In the genomic region with DNA sequence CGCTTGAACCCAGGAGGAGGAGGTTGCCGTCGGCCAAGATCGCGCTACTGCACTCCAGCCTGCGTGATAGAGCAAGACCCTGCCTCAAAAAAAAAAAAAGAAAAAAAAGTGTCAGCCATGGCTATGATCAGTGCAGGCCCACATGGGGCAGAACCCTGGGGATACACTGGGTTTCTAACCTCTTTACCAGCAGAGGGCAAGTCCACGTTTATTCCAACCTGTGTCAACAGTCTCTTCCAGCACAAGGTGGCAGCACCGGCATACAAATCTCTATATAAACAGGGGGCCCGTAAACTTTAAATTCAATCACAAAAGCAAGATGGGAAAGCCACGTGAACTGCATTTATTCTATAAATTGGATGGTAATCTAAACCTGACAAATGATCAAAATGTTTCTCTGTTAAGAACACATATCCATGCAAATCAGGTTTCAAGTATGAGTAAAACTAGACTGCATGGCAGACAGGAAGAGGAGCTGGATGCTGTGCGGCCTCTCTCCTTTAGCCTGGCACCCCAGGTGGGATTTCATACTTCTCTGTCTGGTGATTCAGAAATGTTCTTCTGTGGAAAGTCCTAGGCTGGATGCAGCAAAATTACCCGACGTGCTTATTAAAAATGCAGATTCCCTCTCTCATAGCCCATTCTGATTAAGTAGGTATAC, we compare ENCODE assay signal across 9 cellular contexts. TPM values are rescaled to one million over a fixed set of nuclear protein-coding genes. Genes with fewer than 3 reads are reported as not detected.
DNase-seq lines count a peak whose midpoint lies in the region; ATAC-seq and TF ChIP-seq lines count a peak whose summit lies in the region.
"Had no signal": no experiment of that assay in that cellular context is flagged by ENCODE, and none has a peak within 500 bp of the region (broad histone marks: within the 10 kb centered on the region; RNA-seq: fewer than 3 reads in every experiment).

No MANE protein-coding gene starts in this region.

- no peaks in the 10 kb centered on the region for H4K20me1 ChIP-seq in MM.1S (ENCODE audit: insufficient read depth, low read length)

- ATAC-seq in GM21576 (IDR thresholded peaks at IDR 0.05; ENCODE audit: unreplicated experiment) (peak; percentile 54), RWPE2 (ENCODE audit: low read depth) (peak; percentile 53), upper lobe of right lung (peak; percentile 89)

- H3K9me2 ChIP-seq in MM.1S (replicated peaks; ENCODE audit: insufficient read depth, low read length) = no peaks in the 10 kb centered on the region

- no peak overlapping the region for H2AFZ ChIP-seq in MM.1S (ENCODE audit: low read length)

- no peaks in the 10 kb centered on the region for H3K36me3 ChIP-seq in MM.1S (replicated peaks; ENCODE audit: insufficient read depth, low read length)
- no peaks in the 10 kb centered on the region for H3K36me3 ChIP-seq in RWPE2 (ENCODE audit: low read depth)
- H3K36me3 ChIP-seq in upper lobe of right lung = no peaks in the 10 kb centered on the region

- peaks cover 44% of the 10 kb centered on the region for H3K4me1 Mint-ChIP-seq in activated T-helper 2 cell treated with anti-CD3 and anti-CD28 coated beads, Interferon-gamma antibody, Interleukin-2, Interleukin-4, amounts not matched to agents 10 μg/mL and 5 μg/mL and 100 μg/mL, durations not matched to agents 14 hours and 24 hours and 36 hours (ENCODE audit: low read depth)

- H3K4me3 ChIP-seq in MM.1S (ENCODE audit: low read length) (no peak overlapping the region), RWPE2 (ENCODE audit: severe bottlenecking) (no peak overlapping the region), foreskin fibroblast (ENCODE audit: low read depth in 1 of 2, low read length in 2 of 2) (no peak overlapping the region), upper lobe of right lung (no peak overlapping the region)

- DNase-seq in DMS 273 (lab: John Stamatoyannopoulos, UW; ENCODE audit: unreplicated experiment) = peak; percentile 94
- peak; percentile 84 for DNase-seq in MM.1S
- DNase-seq in RWPE2 (ENCODE audit: low spot score) = no peak
- DNase-seq in activated T-helper 2 cell treated with anti-CD3 and anti-CD28 coated beads, Interferon-gamma antibody, Interleukin-2, Interleukin-4, amounts not matched to agents 10 μg/mL and 5 μg/mL and 100 μg/mL, durations not matched to agents 14 hours and 24 hours and 36 hours (ENCODE audit: low spot score) = peak; percentile 62
- DNase-seq in foreskin fibroblast = peak; percentile 74 to 92
- DNase-seq in occipital lobe (lab: John Stamatoyannopoulos, UW) = peak; percentile 18
- DNase-seq in upper lobe of right lung = no peak

- H3K4me1 ChIP-seq in MM.1S (ENCODE audit: low read length) = peaks cover 33% of the 10 kb centered on the region
- peaks cover 40% of the 10 kb centered on the region for H3K4me1 ChIP-seq in RWPE2 (ENCODE audit: insufficient read depth, poor library complexity, severe bottlenecking)
- peaks cover 44% of the 10 kb centered on the region for H3K4me1 ChIP-seq in upper lobe of right lung

- TF ChIP-seq CTCF in MM.1S (IDR thresholded peaks at IDR 0.05; ENCODE audit: low read length) (peak; percentile 94), RWPE2 (IDR thresholded peaks at IDR 0.05; ENCODE audit: poor library complexity, severe bottlenecking) (peak; percentile 95), foreskin fibroblast (IDR thresholded peaks at IDR 0.05; ENCODE audit: low read depth, low read length) (peak; percentile 89), upper lobe of right lung (IDR thresholded peaks at IDR 0.05) (peak; percentile 81)

- H3K9ac ChIP-seq in MM.1S (ENCODE audit: low read length) = no peak overlapping the region

- no peak overlapping the region for H3K4me3 Mint-ChIP-seq in activated T-helper 2 cell treated with anti-CD3 and anti-CD28 coated beads, Interferon-gamma antibody, Interleukin-2, Interleukin-4, amounts not matched to agents 10 μg/mL and 5 μg/mL and 100 μg/mL, durations not matched to agents 14 hours and 24 hours and 36 hours (ENCODE audit: low read depth)
- H3K4me3 Mint-ChIP-seq: dendritic cell treated with granulocyte-macrophage colony-stimulating factor and Interleukin-4, amounts not matched to agents 40 ng/mL and 50 ng/mL, for 4 days had no signal

- peaks cover 30% of the 10 kb centered on the region for H3F3A ChIP-seq in MM.1S (ENCODE audit: insufficient read depth, low read length)

- H3K27me3 Mint-ChIP-seq in activated T-helper 2 cell treated with anti-CD3 and anti-CD28 coated beads, Interferon-gamma antibody, Interleukin-2, Interleukin-4, amounts not matched to agents 10 μg/mL and 5 μg/mL and 100 μg/mL, durations not matched to agents 14 hours and 24 hours and 36 hours (ENCODE audit: low read depth) = peaks cover 18% of the 10 kb centered on the region

- H3K27ac ChIP-seq in MM.1S (ENCODE audit: low read length) (no peak overlapping the region), RWPE2 (ENCODE audit: poor library complexity, severe bottlenecking) (peak overlapping the region; percentile 96), upper lobe of right lung (no peak overlapping the region)

- H3K36me3 Mint-ChIP-seq in activated T-helper 2 cell treated with anti-CD3 and anti-CD28 coated beads, Interferon-gamma antibody, Interleukin-2, Interleukin-4, amounts not matched to agents 10 μg/mL and 5 μg/mL and 100 μg/mL, durations not matched to agents 14 hours and 24 hours and 36 hours (ENCODE audit: low read depth) = no peaks in the 10 kb centered on the region

- H3K9me3 ChIP-seq in MM.1S (replicated peaks; ENCODE audit: insufficient read depth, low read length) = no peaks in the 10 kb centered on the region
- no peaks in the 10 kb centered on the region for H3K9me3 ChIP-seq in RWPE2 (ENCODE audit: severe bottlenecking)
- no peaks in the 10 kb centered on the region for H3K9me3 ChIP-seq in upper lobe of right lung

- no peaks in the 10 kb centered on the region for H3K9me3 Mint-ChIP-seq in activated T-helper 2 cell treated with anti-CD3 and anti-CD28 coated beads, Interferon-gamma antibody, Interleukin-2, Interleukin-4, amounts not matched to agents 10 μg/mL and 5 μg/mL and 100 μg/mL, durations not matched to agents 14 hours and 24 hours and 36 hours
- H3K9me3 Mint-ChIP-seq: dendritic cell treated with granulocyte-macrophage colony-stimulating factor and Interleukin-4, amounts not matched to agents 40 ng/mL and 50 ng/mL, for 4 days had no signal

- intact Hi-C loops in activated T-helper 2 cell treated with anti-CD3 and anti-CD28 coated beads, Interferon-gamma antibody, Interleukin-2, Interleukin-4, amounts not matched to agents 10 μg/mL and 5 μg/mL and 100 μg/mL, durations not matched to agents 14 hours and 24 hours and 36 hours (cut with micrococcal nuclease) = loop anchor here (1.0 kb wide), 3 partner anchors 166 to 495 kb away; no protein-coding TSS in a partner anchor
- intact Hi-C loops in upper lobe of right lung (cut with DNase I) = loop anchor here (5.0 kb wide), 2 partner anchors 167 to 497 kb away; a partner anchor contains a TSS

- no peaks in the 10 kb centered on the region for H3K79me2 ChIP-seq in MM.1S (ENCODE audit: low read length)

- no peak overlapping the region for H3K27ac Mint-ChIP-seq in activated T-helper 2 cell treated with anti-CD3 and anti-CD28 coated beads, Interferon-gamma antibody, Interleukin-2, Interleukin-4, amounts not matched to agents 10 μg/mL and 5 μg/mL and 100 μg/mL, durations not matched to agents 14 hours and 24 hours and 36 hours
- H3K27ac Mint-ChIP-seq: dendritic cell treated with granulocyte-macrophage colony-stimulating factor and Interleukin-4, amounts not matched to agents 40 ng/mL and 50 ng/mL, for 4 days had no signal

- no peak overlapping the region for H3K4me2 ChIP-seq in MM.1S (ENCODE audit: low read depth, low read length)

- H3K27me3 ChIP-seq in MM.1S (replicated peaks; ENCODE audit: insufficient read depth, low read length) (no peaks in the 10 kb centered on the region), RWPE2 (ENCODE audit: insufficient read depth, poor library complexity, severe bottlenecking) (no peaks in the 10 kb centered on the region), upper lobe of right lung (no peaks in the 10 kb centered on the region)

RNA-seq across cellular contexts. Expression of a gene that starts 60.0 kb away (rescaled TPM):
- 0.30 and 0.32 TPM in 2 replicates for total RNA-seq in activated T-helper 2 cell treated with anti-CD3 and anti-CD28 coated beads, Interferon-gamma antibody, Interleukin-2, Interleukin-4, amounts not matched to agents 10 μg/mL and 5 μg/mL and 100 μg/mL, durations not matched to agents 14 hours and 24 hours and 36 hours
- total RNA-seq in occipital lobe = 1.1 TPM
- 2.5 TPM for total RNA-seq in upper lobe of right lung

Comparison
In these comparisons a context has a peak if more than half of its experiments do, and no peak if none do; other contexts are left out.
1. DNase-seq: peak in DMS 273 (single experiment), MM.1S (single experiment), activated T-helper 2 cell treated with anti-CD3 and anti-CD28 coated beads, Interferon-gamma antibody, Interleukin-2, Interleukin-4, amounts not matched to agents 10 μg/mL and 5 μg/mL and 100 μg/mL, durations not matched to agents 14 hours and 24 hours and 36 hours (single experiment), foreskin fibroblast (2 of 2) and occipital lobe (single experiment); none in RWPE2 (single experiment) and upper lobe of right lung (single experiment).
2. Peak in every context shown above with its lines, with median percentiles within 50 percentile points of each other: ATAC-seq and CTCF ChIP-seq.